15 cellular contexts compared by ENCODE assay signal in genomic region chr5:136054133-136054996, GRCh38. TPM values are rescaled to one million over a fixed set of nuclear protein-coding genes. Genes with fewer than 3 reads are reported as not detected.
DNase-seq lines count a peak whose midpoint lies in the region; ATAC-seq and TF ChIP-seq lines count a peak whose summit lies in the region.
"Had no signal": no experiment of that assay in that cellular context is flagged by ENCODE, and none has a peak within 500 bp of the region (broad histone marks: within the 10 kb centered on the region; RNA-seq: fewer than 3 reads in every experiment).

No MANE protein-coding gene starts in this region.

- peaks cover 47% of the 10 kb centered on the region for H3K4me1 ChIP-seq in fibroblast of lung (ENCODE audit: control insufficient read depth, extremely low read depth, insufficient read depth, low read length)

- H4K20me1 ChIP-seq in fibroblast of lung (ENCODE audit: control insufficient read depth, extremely low read depth, insufficient read depth, low read length): no peaks in the 10 kb centered on the region

- peaks cover 12% of the 10 kb centered on the region for H3K36me3 ChIP-seq in fibroblast of lung (ENCODE audit: control insufficient read depth, insufficient read depth, low read length)

- H3K27ac Mint-ChIP-seq in neural crest cell (ENCODE audit: unreplicated experiment): peak overlapping the region; percentile 58
- no peak overlapping the region for H3K27ac Mint-ChIP-seq in activated naive CD4-positive, alpha-beta T cell treated with anti-CD3 and anti-CD28 coated beads for 36 hours
- H3K27ac Mint-ChIP-seq: activated CD8-positive, alpha-beta T cell treated with anti-CD3 and anti-CD28 coated beads for 36 hours; memory B cell had no signal

- no peaks in the 10 kb centered on the region for H3K36me3 Mint-ChIP-seq in neural crest cell (ENCODE audit: low read depth)
- H3K36me3 Mint-ChIP-seq in activated naive CD4-positive, alpha-beta T cell treated with anti-CD3 and anti-CD28 coated beads for 36 hours (ENCODE audit: low read depth): no peaks in the 10 kb centered on the region
- H3K36me3 Mint-ChIP-seq: memory B cell had no signal

- peak overlapping the region; percentile 92 for H3K27ac ChIP-seq in fibroblast of lung (ENCODE audit: insufficient read depth, low read length)

- intact Hi-C loops in Right ventricle myocardium superior (cut with DNase I): no loop called here
- intact Hi-C loops in left cardiac atrium (cut with DNase I): no loop called here
- intact Hi-C loops in activated naive CD4-positive, alpha-beta T cell treated with anti-CD3 and anti-CD28 coated beads for 36 hours (cut with micrococcal nuclease): no loop called here

- H3K27me3 Mint-ChIP-seq in neural crest cell (ENCODE audit: low read depth): no peaks in the 10 kb centered on the region
- no peaks in the 10 kb centered on the region for H3K27me3 Mint-ChIP-seq in activated naive CD4-positive, alpha-beta T cell treated with anti-CD3 and anti-CD28 coated beads for 36 hours (ENCODE audit: low read depth)
- H3K27me3 Mint-ChIP-seq: activated CD8-positive, alpha-beta T cell treated with anti-CD3 and anti-CD28 coated beads for 36 hours; memory B cell had no signal

- no peak for TF ChIP-seq CTCF in fibroblast of lung (conservative IDR thresholded peaks at IDR 0.05 in 1 of 2, IDR thresholded peaks at IDR 0.05 in 1 of 2; ENCODE audit: low read depth in 1 of 2, low read length in 2 of 2)
- no peak for TF ChIP-seq CTCF in neural crest cell (conservative IDR thresholded peaks at IDR 0.05)

- no peak overlapping the region for H3K4me3 Mint-ChIP-seq in neural crest cell
- H3K4me3 Mint-ChIP-seq in activated naive CD4-positive, alpha-beta T cell treated with anti-CD3 and anti-CD28 coated beads for 36 hours: no peak overlapping the region
- H3K4me3 Mint-ChIP-seq: activated CD8-positive, alpha-beta T cell treated with anti-CD3 and anti-CD28 coated beads for 36 hours; memory B cell had no signal

- no peaks in the 10 kb centered on the region for H3K9me3 ChIP-seq in fibroblast of lung (ENCODE audit: control insufficient read depth, insufficient read depth, low read depth, low read length)
- H3K9me3 ChIP-seq: upper lobe of left lung had no signal

- H3K27me3 ChIP-seq in fibroblast of lung (ENCODE audit: control insufficient read depth, insufficient read depth, low read length): no peaks in the 10 kb centered on the region
- H3K27me3 ChIP-seq: upper lobe of left lung had no signal

- no peak overlapping the region for H2AFZ ChIP-seq in fibroblast of lung (ENCODE audit: low read length)

- peak overlapping the region; percentile 9 for H3K9ac ChIP-seq in fibroblast of lung (ENCODE audit: insufficient read depth, low read length)

- H3K79me2 ChIP-seq in fibroblast of lung (ENCODE audit: control insufficient read depth, insufficient read depth, low read length): no peaks in the 10 kb centered on the region

- CTCF ChIA-PET in activated naive CD4-positive, alpha-beta T cell treated with anti-CD3 and anti-CD28 coated beads for 36 hours (lab: Charles Lee): no interaction called here

- peaks cover 18% of the 10 kb centered on the region for H3K4me1 Mint-ChIP-seq in neural crest cell
- no peaks in the 10 kb centered on the region for H3K4me1 Mint-ChIP-seq in activated naive CD4-positive, alpha-beta T cell treated with anti-CD3 and anti-CD28 coated beads for 36 hours (ENCODE audit: low read depth)
- H3K4me1 Mint-ChIP-seq: memory B cell had no signal

- ATAC-seq in Right ventricle myocardium superior (ENCODE audit: poor library complexity) (peak; percentile 36), left cardiac atrium (no peak), GM18909 (IDR thresholded peaks at IDR 0.05; ENCODE audit: poor library complexity, unreplicated experiment) (no peak), HG03439 (IDR thresholded peaks at IDR 0.05; ENCODE audit: unreplicated experiment) (no peak)
- ATAC-seq: activated CD8-positive, alpha-beta T cell treated with anti-CD3 and anti-CD28 coated beads for 36 hours had no signal

- H3K4me2 ChIP-seq in fibroblast of lung (ENCODE audit: extremely low read depth, insufficient read depth, low read length): peak overlapping the region; percentile 75

- H3K9me3 Mint-ChIP-seq in neural crest cell: no peaks in the 10 kb centered on the region
- no peaks in the 10 kb centered on the region for H3K9me3 Mint-ChIP-seq in activated naive CD4-positive, alpha-beta T cell treated with anti-CD3 and anti-CD28 coated beads for 36 hours
- H3K9me3 Mint-ChIP-seq: activated CD8-positive, alpha-beta T cell treated with anti-CD3 and anti-CD28 coated beads for 36 hours; memory B cell had no signal

- no peak for DNase-seq in Right ventricle myocardium superior
- no peak for DNase-seq in left cardiac atrium
- peak in 1 of 2 donors; percentile 79 for DNase-seq in fibroblast of lung (ENCODE audit: low read depth in 2 of 2)
- DNase-seq in neural crest cell (ENCODE audit: low read depth, low spot score): no peak
- no peak for DNase-seq in activated naive CD4-positive, alpha-beta T cell treated with anti-CD3 and anti-CD28 coated beads for 36 hours
- no peak for DNase-seq in activated T-cell treated with anti-CD3 and anti-CD28 coated beads for 4 hours
- DNase-seq: activated CD8-positive, alpha-beta T cell treated with anti-CD3 and anti-CD28 coated beads for 36 hours; activated naive CD4-positive, alpha-beta T cell treated with anti-CD3 and anti-CD28 coated beads, Interleukin-2, amount 50 U/mL, for 16 hours; DMS79 treated with DMSO at 0.1 percent for 48 hours; hypothalamus; NCI-H2171 had no signal

- H3K4me3 ChIP-seq in fibroblast of lung (replicated peaks in 1 of 4; ENCODE audit: control extremely low read depth in 1 of 4, insufficient read depth in 1 of 4, low read depth in 3 of 4, low read length in 4 of 4): no peak overlapping the region
- H3K4me3 ChIP-seq: upper lobe of left lung had no signal

RNA-seq across cellular contexts. Expression of gene TGFBI, which starts 25.6 kb away (rescaled TPM):
- total RNA-seq in Right ventricle myocardium superior (49.9 TPM), left cardiac atrium (100 to 1,000 TPM in 1 of 2 donors, 10 to 100 TPM in 1; 79.7 to 130 TPM), fibroblast of lung (270 and 398 TPM in 2 replicates), neural crest cell (3.9 and 4.6 TPM in 2 replicates)
- 525 and 889 TPM in 2 replicates for polyA plus RNA-seq in fibroblast of lung
- 631 and 968 TPM in 2 replicates for polyA plus RNA-seq in fibroblast of lung (2012)
- polyA minus RNA-seq in fibroblast of lung (ENCODE audit: low replicate concordance): 379 and 787 TPM in 2 replicates
- total RNA-seq in activated naive CD4-positive, alpha-beta T cell treated with anti-CD3 and anti-CD28 coated beads for 36 hours: not detected
- total RNA-seq: activated CD8-positive, alpha-beta T cell treated with anti-CD3 and anti-CD28 coated beads for 36 hours had no signal
